ENCODE assay signal across 12 cellular contexts in the genomic region with DNA sequence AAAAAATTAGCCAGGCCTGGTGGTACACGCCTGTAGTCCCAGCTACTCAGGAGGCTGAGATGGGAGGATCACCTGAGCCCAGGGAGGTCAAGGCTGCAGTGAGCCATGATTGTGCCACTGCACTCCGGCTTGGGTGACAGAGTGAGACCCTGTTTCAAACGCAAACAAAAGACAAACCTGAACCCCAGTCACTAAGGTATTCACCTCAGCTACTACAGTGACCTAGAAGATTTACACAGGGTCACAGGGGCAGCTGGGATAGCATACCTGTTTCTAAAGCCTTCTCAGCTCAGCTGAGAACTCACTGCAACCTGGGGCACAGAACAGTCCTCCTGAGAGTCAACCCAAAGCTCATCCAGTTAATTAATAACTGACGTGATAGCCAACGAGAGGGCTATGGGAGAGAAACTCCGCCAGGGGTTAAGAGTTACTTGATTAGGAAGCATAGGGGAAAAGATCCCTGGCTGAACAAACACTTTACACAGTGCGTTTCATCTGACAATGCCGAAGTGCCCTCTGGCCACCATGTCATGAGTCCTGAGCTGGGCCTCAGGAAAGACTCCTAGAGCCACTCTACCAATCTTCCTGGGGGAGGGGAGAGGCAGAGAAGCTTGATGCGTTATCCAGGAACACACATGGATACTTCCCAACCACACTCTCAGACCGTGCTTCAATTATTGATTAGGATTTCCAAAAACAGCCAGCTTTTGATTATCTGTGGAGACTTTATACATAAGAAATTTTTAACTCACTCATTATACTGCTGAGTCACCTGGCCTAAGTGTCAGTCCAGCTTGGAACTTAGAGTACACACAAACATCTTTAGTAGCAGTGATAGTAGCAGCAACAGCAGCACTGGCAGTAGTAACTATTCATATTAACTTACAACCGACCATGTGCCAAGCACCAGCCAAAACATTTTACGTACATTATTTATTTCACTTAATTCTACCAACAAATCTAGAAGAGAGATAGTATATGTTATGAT. TPM values are rescaled to one million over a fixed set of nuclear protein-coding genes. Genes with fewer than 3 reads are reported as not detected.
A peak's percentile ranks its signal among the peaks of the same experiment; 100 is the strongest.
DNase-seq lines count a peak whose midpoint lies in the region; ATAC-seq and TF ChIP-seq lines count a peak whose summit lies in the region.
"Had no signal": no experiment of that assay in that cellular context is flagged by ENCODE, and none has a peak within 500 bp of the region (broad histone marks: within the 10 kb centered on the region; RNA-seq: fewer than 3 reads in every experiment).

No MANE protein-coding gene starts in this region.

- peaks cover 12% of the 10 kb centered on the region for H3K4me1 Mint-ChIP-seq in progenitor cell of endocrine pancreas (ENCODE audit: low read depth)

- peaks cover 64% of the 10 kb centered on the region for H3K27me3 Mint-ChIP-seq in progenitor cell of endocrine pancreas

- H3K9me3 Mint-ChIP-seq in progenitor cell of endocrine pancreas (ENCODE audit: low read depth), result no peaks in the 10 kb centered on the region

- H3K27ac Mint-ChIP-seq in progenitor cell of endocrine pancreas, result peak overlapping the region; percentile 28

- peaks cover 3% of the 10 kb centered on the region for H3K36me3 Mint-ChIP-seq in progenitor cell of endocrine pancreas (ENCODE audit: insufficient read depth)

- TF ChIP-seq CTCF in progenitor cell of endocrine pancreas (IDR thresholded peaks at IDR 0.05; ENCODE audit: unreplicated experiment), result no peak

- DNase-seq in DMS53 (lab: John Stamatoyannopoulos, UW) (peak; percentile 91), M059J (ENCODE audit: low read depth) (peak; percentile 13), left ventricle myocardium superior (no peak), progenitor cell of endocrine pancreas (ENCODE audit: low spot score, unreplicated experiment) (no peak), cortex of kidney (lab: John Stamatoyannopoulos, UW) (no peak)
- DNase-seq in stimulated activated CD4-positive, alpha-beta T cell treated with anti-CD3 and anti-CD28 coated beads, Interleukin-4, amount 100 ng/mL, for 24 hours, result no peak
- DNase-seq: activated T-cell treated with anti-CD3 and anti-CD28 coated beads, Interleukin-2, amount 50 U/mL, for 1 hour; caudate nucleus; NCI-H1048; tibial artery had no signal

- H3K4me3 Mint-ChIP-seq in progenitor cell of endocrine pancreas (ENCODE audit: low read depth), result peak overlapping the region; percentile 0

- ATAC-seq in left ventricle myocardium superior (peak; percentile 26), GM19463 (IDR thresholded peaks at IDR 0.05; ENCODE audit: unreplicated experiment) (no peak)
- ATAC-seq: Panc1 had no signal

- intact Hi-C loops in left ventricle myocardium superior (cut with micrococcal nuclease), result no loop called here

RNA-seq across cellular contexts. Expression of a gene that starts 48.2 kb away (rescaled TPM):
- total RNA-seq in M059J (2014; rRNA removed; shearing (Covaris generic)), result 9.0 and 16.7 TPM in 2 replicates
- total RNA-seq in left ventricle myocardium superior (134 TPM), progenitor cell of endocrine pancreas (25.8 and 34.9 TPM in 2 replicates)

Comparison
In these comparisons a context has a peak if more than half of its experiments do, and no peak if none do; other contexts are left out.
1. DNase-seq: peak in DMS53 (single experiment) and M059J (single experiment); none in left ventricle myocardium superior (single experiment), progenitor cell of endocrine pancreas (single experiment), stimulated activated CD4-positive, alpha-beta T cell treated with anti-CD3 and anti-CD28 coated beads, Interleukin-4, amount 100 ng/mL, for 24 hours (single experiment) and cortex of kidney (single experiment).